Comparison of ENCODE assay signal across 8 cellular contexts in the genomic region with DNA sequence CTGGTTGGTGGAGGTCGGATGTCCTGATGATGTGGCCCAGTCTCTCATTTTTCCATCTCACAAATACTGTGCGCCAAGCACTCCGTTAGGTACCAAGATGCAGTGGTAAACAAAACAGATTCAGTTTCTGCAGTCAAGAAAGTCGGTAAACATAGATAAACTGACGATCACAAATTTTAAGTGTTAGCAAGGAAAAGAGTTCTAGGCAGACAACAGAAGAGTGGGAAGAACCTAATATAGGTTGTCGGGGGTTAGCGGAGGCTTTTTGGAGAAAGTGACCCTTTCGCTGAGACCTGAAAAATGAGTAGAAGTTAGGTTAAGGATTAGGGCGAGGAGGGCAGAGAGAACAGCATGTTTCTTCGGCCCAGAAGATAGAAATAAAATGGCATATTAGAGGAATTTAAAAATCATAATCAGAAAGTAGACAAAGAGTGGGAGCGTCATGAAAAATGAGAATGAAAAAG. TPM values are rescaled to one million over a fixed set of nuclear protein-coding genes. Genes with fewer than 3 reads are reported as not detected.
DNase-seq lines count a peak whose midpoint lies in the region; ATAC-seq and TF ChIP-seq lines count a peak whose summit lies in the region.

No MANE protein-coding gene starts in this region.

- no peak overlapping the region for H3K18ac ChIP-seq in IMR-90 (ENCODE audit: low read depth, low read length)

- DNase-seq in IMR-90, result no peak
- no peak for DNase-seq in chondrocyte (ENCODE audit: low spot score)
- no peak for DNase-seq in kidney tubule cell (ENCODE audit: low spot score)
- no peak for DNase-seq in stimulated activated CD4-positive, alpha-beta T cell treated with anti-CD3 and anti-CD28 coated beads, Interleukin-4, amount 100 ng/mL, for 24 hours

- peaks cover 49% of the 10 kb centered on the region for H3K4me1 Mint-ChIP-seq in chondrocyte (ENCODE audit: low read depth)

- H3K4me3 ChIP-seq in ACC112 (ENCODE audit: low read depth, low read length), result peak overlapping the region; percentile 95
- H3K4me3 ChIP-seq in IMR-90 (ENCODE audit: insufficient read depth, low read depth, low read length), result peak overlapping the region; percentile 77
- peak overlapping the region; percentile 94 to 100 for H3K4me3 ChIP-seq in muscle layer of duodenum (ENCODE audit: low read depth in 1 of 2, low read length in 2 of 2)

- BruUV-seq in IMR-90 (replicated peaks; lab: Mats Ljungman, UMichigan), result TSS peak; percentile 54

- H3K56ac ChIP-seq in IMR-90 (ENCODE audit: extremely low read depth, insufficient read depth, low read length), result peak overlapping the region; percentile 82

- peak overlapping the region; percentile 82 for H4K91ac ChIP-seq in IMR-90 (ENCODE audit: insufficient read depth, low read depth, low read length)

- intact Hi-C loops in IMR-90 (cut with micrococcal nuclease), result loop anchor here (1.0 kb wide), 1 partner anchor 109 kb away; no protein-coding TSS in a partner anchor

- peak overlapping the region; percentile 62 for H2BK120ac ChIP-seq in IMR-90 (ENCODE audit: low read depth, low read length)

- no peak for TF ChIP-seq RAD21 in IMR-90 (IDR thresholded peaks at IDR 0.05; ENCODE audit: low read length)

- H2AK5ac ChIP-seq in IMR-90 (ENCODE audit: low read depth, low read length), result peak overlapping the region; percentile 97

- ATAC-seq in IMR-90 (ENCODE audit: low read depth) (no peak), HG03045 (IDR thresholded peaks at IDR 0.05; ENCODE audit: unreplicated experiment) (no peak), HG02642 (IDR thresholded peaks at IDR 0.05; ENCODE audit: poor library complexity, unreplicated experiment) (no peak)

- peak overlapping the region; percentile 61 for H3K4me2 ChIP-seq in IMR-90 (ENCODE audit: low read depth, low read length)

- peak overlapping the region; percentile 45; the same call in 1 of the 2 replicates for H3K27ac ChIP-seq in ACC112 (ENCODE audit: low read depth, low read length)
- peak overlapping the region; percentile 90 for H3K27ac ChIP-seq in IMR-90 (ENCODE audit: insufficient read depth, low read length)
- peak overlapping the region; percentile 97 for H3K27ac ChIP-seq in muscle layer of duodenum (ENCODE audit: low read length)

- H2AK9ac ChIP-seq in IMR-90 (replicated peaks; ENCODE audit: low read depth, low read length, poor library complexity), result peak overlapping the region; percentile 93

- peaks cover 28 to 53% of the 10 kb centered on the region in 2 experiments for H3K79me1 ChIP-seq in IMR-90 (ENCODE audit: low read depth in 1 of 2, low read length in 2 of 2)

- peak overlapping the region; percentile 97 for H3K4ac ChIP-seq in IMR-90 (ENCODE audit: low read depth, low read length)

- no peaks in the 10 kb centered on the region for H3K9me3 Mint-ChIP-seq in chondrocyte (ENCODE audit: low read depth)

- H3K27me3 ChIP-seq in ACC112 (ENCODE audit: insufficient read depth, low read length) (no peaks in the 10 kb centered on the region), IMR-90 (ENCODE audit: control insufficient read depth, insufficient read depth, low read length) (no peaks in the 10 kb centered on the region), muscle layer of duodenum (ENCODE audit: low read depth, low read length) (no peaks in the 10 kb centered on the region)

- peaks cover 1% of the 10 kb centered on the region for H3K36me3 Mint-ChIP-seq in chondrocyte (ENCODE audit: low read depth)

- H2BK5ac ChIP-seq in IMR-90 (ENCODE audit: low read depth, low read length, poor library complexity, severe bottlenecking), result peak overlapping the region; percentile 87

- H2BK15ac ChIP-seq in IMR-90 (ENCODE audit: low read depth, low read length), result peak overlapping the region; percentile 7; the same call in 1 of the 3 replicates

- H4K5ac ChIP-seq in IMR-90 (ENCODE audit: low read depth, low read length), result peak overlapping the region; percentile 79

- no peak for TF ChIP-seq POLR2A in IMR-90 (IDR thresholded peaks at IDR 0.05; ENCODE audit: low read depth, low read length)

- peak overlapping the region; percentile 63 to 89; a peak in 3 of 4 replicates for H4K8ac ChIP-seq in IMR-90 (ENCODE audit: low read depth in 2 of 2, low read length in 2 of 2)

- TF ChIP-seq CTCF in IMR-90 (conservative IDR thresholded peaks at IDR 0.05; ENCODE audit: low read depth, low read length) (no peak), chondrocyte (IDR thresholded peaks at IDR 0.05) (no peak)

- peaks cover 3% of the 10 kb centered on the region; the same call in 1 of the 2 replicates for H3K9me1 ChIP-seq in IMR-90 (ENCODE audit: insufficient read depth, low read length)

- H3K9me3 ChIP-seq in IMR-90 (ENCODE audit: control insufficient read depth, insufficient read depth, low read length) (no peaks in the 10 kb centered on the region), muscle layer of duodenum (ENCODE audit: control insufficient read depth in 1 of 2, low read length in 2 of 2) (no peaks in the 10 kb centered on the region)

- H4K20me1 ChIP-seq in IMR-90 (ENCODE audit: insufficient read depth, low read length), result peaks cover 24% of the 10 kb centered on the region

- CTCF ChIA-PET in IMR-90 (lab: Yijun Ruan, JAX), result no interaction called here

- peak overlapping the region; percentile 89 for H3K4me3 Mint-ChIP-seq in chondrocyte (ENCODE audit: unreplicated experiment)

- in situ Hi-C loops in IMR-90 (cut with MboI; ENCODE audit: low sequenced_read_pairs), result no loop called here

- peak overlapping the region; percentile 49 for H2AFZ ChIP-seq in ACC112 (ENCODE audit: low read length, unreplicated experiment)
- H2AFZ ChIP-seq in IMR-90 (replicated peaks; ENCODE audit: low read length, poor library complexity), result peak overlapping the region; percentile 99

- H3K14ac ChIP-seq in IMR-90 (replicated peaks; ENCODE audit: low read depth, low read length), result peak overlapping the region; percentile 98

- H3K79me2 ChIP-seq in ACC112 (ENCODE audit: control insufficient read depth, insufficient read depth, low read length, unreplicated experiment), result peaks cover 71% of the 10 kb centered on the region

- H2BK20ac ChIP-seq in IMR-90 (ENCODE audit: low read depth, low read length), result 0 out of 2 replicates have a peak overlapping the region, but pooled peaks have one; percentile 15

- H3K36me3 ChIP-seq in ACC112 (ENCODE audit: insufficient read depth, low read length) (peaks cover 21% of the 10 kb centered on the region), IMR-90 (ENCODE audit: control insufficient read depth, insufficient read depth, low read length) (peaks cover 5% of the 10 kb centered on the region), muscle layer of duodenum (ENCODE audit: control insufficient read depth in 1 of 2, insufficient read depth in 2 of 2, low read length in 2 of 2) (peaks cover 5 to 10% of the 10 kb centered on the region in 2 donors)

- H3K4me1 ChIP-seq in ACC112 (ENCODE audit: control insufficient read depth, insufficient read depth, low read length, unreplicated experiment), result peaks cover 19% of the 10 kb centered on the region
- H3K4me1 ChIP-seq in IMR-90 (ENCODE audit: control insufficient read depth, insufficient read depth, low read length), result peaks cover 2% of the 10 kb centered on the region
- H3K4me1 ChIP-seq in muscle layer of duodenum (ENCODE audit: control insufficient read depth in 1 of 2, insufficient read depth in 2 of 2, low read length in 2 of 2), result peaks cover 10 to 46% of the 10 kb centered on the region in 2 donors

- no peaks in the 10 kb centered on the region for H3K27me3 Mint-ChIP-seq in chondrocyte (ENCODE audit: low read depth)

- peak overlapping the region; percentile 91 for H3K23ac ChIP-seq in IMR-90 (ENCODE audit: low read depth, low read length)

- peak overlapping the region; percentile 97 for H3K27ac Mint-ChIP-seq in chondrocyte (ENCODE audit: unreplicated experiment)

- dilution Hi-C loops in IMR-90 (cut with HindIII; ENCODE audit: low sequenced_read_pairs, unreplicated experiment), result no loop called here

- WGBS in IMR-90 (ENCODE audit: extremely low coverage in 2 of 2, insufficient read length in 1 of 2), 2 experiments, result 0% methylated on average over 5 of the region's 11 CpGs; no CpG with 5 or more reads in 1 of the 2 experiments

- POLR2A ChIA-PET in IMR-90 (lab: Charles Lee; ENCODE audit: unreplicated experiment), result no interaction called here

- H3K9ac ChIP-seq in IMR-90 (ENCODE audit: low read depth, low read length), result peak overlapping the region; percentile 96

TF ChIP-seq in IMR-90, 13 proteins besides CTCF, POLR2A, EP300 and RAD21:
- TF ChIP-seq RCOR1 (IDR thresholded peaks at IDR 0.05; ENCODE audit: insufficient replicate concordance, low read length) (no peak), FOS (IDR thresholded peaks at IDR 0.05; ENCODE audit: low read depth, low read length) (no peak), BHLHE40 (IDR thresholded peaks at IDR 0.05; ENCODE audit: low read depth, low read length) (no peak)

RNA-seq across cellular contexts. Expression of gene ORC3, which starts 0.5 kb away (rescaled TPM):
- 30.6 and 33.1 TPM in 2 replicates for total RNA-seq in IMR-90 (2012; rRNA removed)
- 17.8 and 22.3 TPM in 2 replicates for polyA plus RNA-seq in IMR-90 (2012; rRNA removed)
- 3.3 and 6.1 TPM in 2 replicates for polyA plus RNA-seq in IMR-90 (2012; cell fraction: cytosol; rRNA removed)
- 2.1 and 24.0 TPM in 2 replicates for polyA plus RNA-seq in IMR-90 (2012; cell fraction: nucleus; rRNA removed; ENCODE audit: low replicate concordance)
- 16.7 to 28.6 TPM (median 17.5 TPM) in 3 replicates for total RNA-seq in chondrocyte

RNA-seq across cellular contexts. Expression of gene RARS2, which starts 0.7 kb away (rescaled TPM):
- total RNA-seq in IMR-90 (2012; rRNA removed) (33.0 and 56.9 TPM in 2 replicates), chondrocyte (43.8 to 50.7 TPM (median 44.7 TPM) in 3 replicates)
- polyA plus RNA-seq in IMR-90 (2012; rRNA removed), result 16.2 and 19.9 TPM in 2 replicates
- polyA plus RNA-seq in IMR-90 (2012; cell fraction: cytosol; rRNA removed), result 1.8 and 2.7 TPM in 2 replicates
- 2.3 and 30.1 TPM in 2 replicates for polyA plus RNA-seq in IMR-90 (2012; cell fraction: nucleus; rRNA removed; ENCODE audit: low replicate concordance)

Comparison
In these comparisons a context has a peak if more than half of its experiments do, and no peak if none do; other contexts are left out.
1. H3K27ac ChIP-seq: peak in every context shown above with its lines; median percentile 97 in muscle layer of duodenum; 90 in IMR-90; 45 in ACC112.